In the genomic region with DNA sequence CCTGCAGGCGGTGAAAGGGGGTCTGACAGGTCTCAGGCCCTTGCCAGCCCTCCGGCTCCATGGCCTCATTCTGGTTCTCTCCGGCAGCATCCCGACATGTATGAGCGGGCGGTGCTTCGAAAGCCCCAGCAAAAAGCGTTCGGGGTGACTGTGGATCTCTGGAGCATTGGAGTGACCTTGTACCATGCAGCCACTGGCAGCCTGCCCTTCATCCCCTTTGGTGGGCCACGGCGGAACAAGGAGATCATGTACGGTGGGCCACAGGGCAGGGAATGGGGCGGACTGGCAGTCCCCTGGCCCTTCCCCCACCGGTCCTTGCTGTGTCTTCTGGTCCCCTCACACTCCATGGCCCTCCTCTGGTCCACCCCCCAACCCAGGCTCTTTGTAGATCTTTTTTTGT, we compare ENCODE assay signal across 16 cellular contexts. TPM values are rescaled to one million over a fixed set of nuclear protein-coding genes. Genes with fewer than 3 reads are reported as not detected.
"Had no signal": no experiment of that assay in that cellular context is flagged by ENCODE, and none has a peak within 500 bp of the region (broad histone marks: within the 10 kb centered on the region; RNA-seq: fewer than 3 reads in every experiment).

No MANE protein-coding gene starts in this region.

- H3K27me3 ChIP-seq: esophagus muscularis mucosa, gastrocnemius medialis, heart right ventricle, sigmoid colon had no signal

- H3K4me3 ChIP-seq: esophagus muscularis mucosa, gastrocnemius medialis, heart right ventricle, sigmoid colon, skin epidermis had no signal

- DNase-seq: effector memory CD4-positive, alpha-beta T cell; gastrocnemius medialis; heart right ventricle; hypothalamus; mammary epithelial cell; naive thymus-derived CD4-positive, alpha-beta T cell; nephron progenitor cell; sigmoid colon; stimulated activated CD4-positive, alpha-beta T cell treated with anti-CD3 and anti-CD28 coated beads, Interleukin-2, amount 100 ng/mL, for 24 hours; stimulated activated naive CD4-positive, alpha-beta T cell treated with Interleukin-2 at 50 U/mL for 16 hours; trophoblast cell had no signal

- H3K4me1 ChIP-seq: gastrocnemius medialis had no signal

- H3K9me3 Mint-ChIP-seq: naive thymus-derived CD4-positive, alpha-beta T cell; nephron progenitor cell had no signal

- H3K36me3 ChIP-seq: gastrocnemius medialis had no signal

- H3K27ac ChIP-seq: epithelial cell of prostate, esophagus muscularis mucosa, gastrocnemius medialis, heart right ventricle, sigmoid colon had no signal

- H3K9me3 ChIP-seq: esophagus muscularis mucosa, gastrocnemius medialis, heart right ventricle, sigmoid colon had no signal

- H3K27ac Mint-ChIP-seq: nephron progenitor cell had no signal

- H3K27me3 Mint-ChIP-seq: naive thymus-derived CD4-positive, alpha-beta T cell had no signal

- ATAC-seq: gastrocnemius medialis; heart right ventricle; left lobe of liver; naive thymus-derived CD4-positive, alpha-beta T cell had no signal

- H3K4me3 Mint-ChIP-seq: naive thymus-derived CD4-positive, alpha-beta T cell; nephron progenitor cell had no signal

RNA-seq across cellular contexts. Expression of a gene that starts 30.7 kb away (rescaled TPM):
- total RNA-seq: osteocyte had no signal
